19 cellular contexts compared by ENCODE assay signal in the genomic region with DNA sequence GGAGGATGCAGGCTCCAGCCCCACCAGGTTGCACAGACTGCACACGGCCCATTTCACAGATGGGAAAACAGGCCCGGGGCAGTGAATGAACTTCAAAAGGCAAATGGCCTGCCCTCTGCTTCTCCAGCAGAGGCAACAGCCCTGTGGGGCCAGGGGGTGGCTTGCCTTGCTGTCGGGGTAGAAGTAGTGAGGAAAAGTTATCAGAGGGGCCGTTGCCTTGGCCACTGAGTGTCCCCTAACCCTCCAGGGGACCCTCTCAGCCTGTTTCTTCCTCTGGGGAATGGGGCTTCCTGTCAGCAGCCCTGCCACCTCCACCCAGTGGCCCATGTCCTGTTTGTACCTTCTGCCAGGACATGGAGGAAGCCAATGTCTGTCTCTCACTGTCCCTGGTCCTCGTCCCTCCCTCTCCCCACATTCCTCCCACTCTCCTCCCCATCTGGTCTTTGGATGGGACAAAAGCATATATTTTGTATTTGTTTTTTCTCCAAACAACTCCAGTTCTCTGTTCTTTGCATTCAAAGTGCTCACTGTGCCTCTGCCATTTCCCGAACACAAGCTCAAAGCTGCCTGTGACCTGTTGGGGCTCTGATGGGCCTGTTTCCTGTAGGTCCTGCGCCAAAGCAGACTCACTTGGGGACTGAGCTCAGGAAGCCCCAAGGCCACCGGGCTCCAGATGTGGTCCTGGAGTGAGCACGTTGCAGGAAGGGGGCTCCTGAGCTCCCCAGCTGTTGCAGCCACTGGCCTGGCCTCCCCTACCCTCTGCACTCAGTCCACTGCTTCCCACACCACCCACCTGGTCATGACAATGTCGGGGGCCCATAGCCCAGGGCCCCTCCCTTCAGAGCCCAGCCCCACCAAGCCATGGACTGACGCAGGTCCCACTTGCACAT. TPM values are rescaled to one million over a fixed set of nuclear protein-coding genes. Genes with fewer than 3 reads are reported as not detected.
DNase-seq lines count a peak whose midpoint lies in the region; ATAC-seq, FAIRE-seq and TF ChIP-seq lines count a peak whose summit lies in the region.
"Had no signal": no experiment of that assay in that cellular context is flagged by ENCODE, and none has a peak within 500 bp of the region (broad histone marks: within the 10 kb centered on the region; RNA-seq: fewer than 3 reads in every experiment).

No MANE protein-coding gene starts in this region.

- H3K4me1 Mint-ChIP-seq in CD4-positive, alpha-beta memory T cell = peaks cover 7 to 18% (median 13%) of the 10 kb centered on the region in 4 donors
- H3K4me1 Mint-ChIP-seq in naive B cell = peaks cover 15 to 44% (median 32%) of the 10 kb centered on the region in 3 donors
- H3K4me1 Mint-ChIP-seq: endodermal cell had no signal

- no peak for TF ChIP-seq POLR2A in H54 (IDR thresholded peaks at IDR 0.05; ENCODE audit: low read depth, low read length)

- H3K27me3 ChIP-seq in BLaER1 = no peaks in the 10 kb centered on the region
- no peaks in the 10 kb centered on the region for H3K27me3 ChIP-seq in CD4-positive, alpha-beta memory T cell (ENCODE audit: insufficient read depth, low read length)

- no peak for ATAC-seq in activated naive CD4-positive, alpha-beta T cell treated with anti-CD3 and anti-CD28 coated beads, Interleukin-2, amount 50 U/mL, for 72 hours
- ATAC-seq in naive B cell (ENCODE audit: low read depth in 2 of 2) = no peak
- ATAC-seq: K562, mucosa of descending colon had no signal

- H3K4me3 Mint-ChIP-seq in CD4-positive, alpha-beta memory T cell = no peak overlapping the region
- H3K4me3 Mint-ChIP-seq in naive B cell = peak overlapping the region in 2 of 8 donors; percentile 15 to 24
- H3K4me3 Mint-ChIP-seq: endodermal cell had no signal

- peaks cover 59% of the 10 kb centered on the region for H3K4me1 ChIP-seq in BLaER1
- H3K4me1 ChIP-seq in CD4-positive, alpha-beta memory T cell (ENCODE audit: insufficient read depth, low read length) = peaks cover 4% of the 10 kb centered on the region
- H3K4me1 ChIP-seq: prostate gland had no signal

- no peaks in the 10 kb centered on the region for H3K9me3 Mint-ChIP-seq in CD4-positive, alpha-beta memory T cell
- H3K9me3 Mint-ChIP-seq in activated naive CD4-positive, alpha-beta T cell treated with anti-CD3 and anti-CD28 coated beads, Interleukin-2, amount 50 U/mL, for 72 hours = no peaks in the 10 kb centered on the region
- H3K9me3 Mint-ChIP-seq in naive B cell = no peaks in the 10 kb centered on the region
- H3K9me3 Mint-ChIP-seq: endodermal cell had no signal

- FAIRE-seq in H54 (lab: Jason Lieb, UNC) = no peak
- FAIRE-seq: islet of Langerhans, K562 had no signal

- CTCF ChIA-PET in CD4-positive, alpha-beta memory T cell (lab: Charles Lee; ENCODE audit: partially characterized antibody) = interaction anchor here (1.1 to 1.3 kb wide), 3 partner anchors 11 to 219 kb away, joined by 3 read pairs; no protein-coding TSS in a partner anchor

- H3K27me3 Mint-ChIP-seq in CD4-positive, alpha-beta memory T cell = no peaks in the 10 kb centered on the region
- H3K27me3 Mint-ChIP-seq in naive B cell = no peaks in the 10 kb centered on the region

- POLR2A ChIA-PET in CD4-positive, alpha-beta memory T cell (lab: Charles Lee; ENCODE audit: partially characterized antibody) = interaction anchor here (0.7 to 2.8 kb wide), 7 partner anchors 8 to 53 kb away, joined by 3 to 18 read pairs (median 3); partner anchors contain the start of genes CDC42BPG, MAP4K2 and SF1

- peaks cover 10 to 54% of the 10 kb centered on the region in 2 donors for H3K36me3 Mint-ChIP-seq in CD4-positive, alpha-beta memory T cell
- peaks cover 0 to under 1% of the 10 kb centered on the region in 2 donors for H3K36me3 Mint-ChIP-seq in activated naive CD4-positive, alpha-beta T cell treated with anti-CD3 and anti-CD28 coated beads, Interleukin-2, amount 50 U/mL, for 72 hours
- H3K36me3 Mint-ChIP-seq in naive B cell = peaks cover 0 to 9% of the 10 kb centered on the region in 2 donors

- H3K9ac ChIP-seq in BLaER1 = peak overlapping the region; percentile 62

- H4K20me1 ChIP-seq in BLaER1 = no peaks in the 10 kb centered on the region

- peak overlapping the region; percentile 85 for H3K4me2 ChIP-seq in BLaER1

- H3K36me3 ChIP-seq in BLaER1 = peaks cover 64% of the 10 kb centered on the region
- peaks cover 34% of the 10 kb centered on the region for H3K36me3 ChIP-seq in CD4-positive, alpha-beta memory T cell (ENCODE audit: insufficient read depth, low read length)

- DNase-seq in CD4-positive, alpha-beta memory T cell = no peak
- DNase-seq in activated naive CD4-positive, alpha-beta T cell treated with anti-CD3 and anti-CD28 coated beads, Interleukin-2, amount 50 U/mL, for 72 hours (ENCODE audit: low spot score in 2 of 2) = no peak
- DNase-seq in naive B cell (no peak), NCI-H524 treated with DMSO at 0.1 percent for 48 hours (lab: John Stamatoyannopoulos, UW) (no peak), H54 (ENCODE audit: insufficient read length, low spot score) (no peak), NCI-H1930 (lab: John Stamatoyannopoulos, UW) (no peak)
- DNase-seq: activated CD4-positive, alpha-beta T cell treated with anti-CD3 and anti-CD28 coated beads for 4 hours; activated gamma-delta T cell treated with Interleukin-2 at 50 U/mL for 16 hours; caudate nucleus; DMS79; endodermal cell; foreskin melanocyte; OCI-M1 had no signal

- intact Hi-C loops in CD4-positive, alpha-beta memory T cell (cut with micrococcal nuclease) = no loop called here

- no peaks in the 10 kb centered on the region for H3K9me3 ChIP-seq in BLaER1
- no peaks in the 10 kb centered on the region for H3K9me3 ChIP-seq in CD4-positive, alpha-beta memory T cell (ENCODE audit: control insufficient read depth in 1 of 2, low read length in 2 of 2)
- H3K9me3 ChIP-seq: mucosa of descending colon, prostate gland had no signal

- peak overlapping the region in 5 of 7 donors; percentile 23 to 78 (median 68) for H3K27ac Mint-ChIP-seq in CD4-positive, alpha-beta memory T cell
- peak overlapping the region; percentile 73 to 76 for H3K27ac Mint-ChIP-seq in activated naive CD4-positive, alpha-beta T cell treated with anti-CD3 and anti-CD28 coated beads, Interleukin-2, amount 50 U/mL, for 72 hours
- peak overlapping the region in 5 of 6 donors; percentile 32 to 86 (median 72) for H3K27ac Mint-ChIP-seq in naive B cell
- H3K27ac Mint-ChIP-seq: endodermal cell had no signal

- H3K27ac ChIP-seq in BLaER1 = peak overlapping the region; percentile 77
- H3K27ac ChIP-seq in CD4-positive, alpha-beta memory T cell (ENCODE audit: low read depth, low read length) = no peak overlapping the region
- H3K27ac ChIP-seq: prostate gland had no signal

- peak overlapping the region; percentile 3; the same call in 1 of the 2 replicates for H3K4me3 ChIP-seq in BLaER1
- H3K4me3 ChIP-seq in CD4-positive, alpha-beta memory T cell (ENCODE audit: low read length in 2 of 2) = no peak overlapping the region
- H3K4me3 ChIP-seq: K562, mucosa of descending colon, prostate gland had no signal

RNA-seq across cellular contexts. Expression of gene MAP4K2, which starts 9.5 kb away (rescaled TPM):
- 100 to 1,000 TPM; 122 to 128 TPM for total RNA-seq in CD4-positive, alpha-beta memory T cell
- 10 to 100 TPM; 32.3 to 57.2 TPM for polyA plus RNA-seq in CD4-positive, alpha-beta memory T cell
- 10 to 100 TPM; 67.7 to 83.2 TPM for total RNA-seq in activated naive CD4-positive, alpha-beta T cell treated with anti-CD3 and anti-CD28 coated beads, Interleukin-2, amount 50 U/mL, for 72 hours
- polyA plus RNA-seq in naive B cell (ENCODE audit: low read depth in 6 of 6) = 10 to 100 TPM; 29.8 to 65.0 (median 39.7) TPM

RNA-seq across cellular contexts. Expression of gene SF1, which starts 15.2 kb away (rescaled TPM):
- 100 to 1,000 TPM; 805 to 832 TPM for total RNA-seq in CD4-positive, alpha-beta memory T cell
- polyA plus RNA-seq in CD4-positive, alpha-beta memory T cell = 100 to 1,000 TPM in 1 of 2 donors, 10 to 100 TPM in 1; 48.3 to 158 TPM
- total RNA-seq in activated naive CD4-positive, alpha-beta T cell treated with anti-CD3 and anti-CD28 coated beads, Interleukin-2, amount 50 U/mL, for 72 hours = 100 to 1,000 TPM; 323 to 406 TPM
- polyA plus RNA-seq in naive B cell (ENCODE audit: low read depth in 6 of 6) = 100 to 1,000 TPM in 4 of 6 donors, 10 to 100 TPM in 2; 68.6 to 242 (median 132) TPM

RNA-seq across cellular contexts. Expression of gene MEN1, which starts 16.8 kb away (rescaled TPM):
- 10 to 100 TPM; 41.3 to 42.7 TPM for total RNA-seq in CD4-positive, alpha-beta memory T cell
- 10 to 100 TPM; 22.4 to 42.1 TPM for polyA plus RNA-seq in CD4-positive, alpha-beta memory T cell
- total RNA-seq in activated naive CD4-positive, alpha-beta T cell treated with anti-CD3 and anti-CD28 coated beads, Interleukin-2, amount 50 U/mL, for 72 hours = 10 to 100 TPM in 1 of 2 donors, 1 to 10 TPM in 1; 9.7 to 35.1 TPM
- polyA plus RNA-seq in naive B cell (ENCODE audit: low read depth in 6 of 6) = 10 to 100 TPM; 12.3 to 49.5 (median 27.4) TPM

RNA-seq across cellular contexts. Expression of gene PYGM, which starts 33.7 kb away (rescaled TPM):
- total RNA-seq in CD4-positive, alpha-beta memory T cell = 10 to 100 TPM; 10.7 to 11.3 TPM
- under 1 TPM in 1 of 2 donors, not detected in 1; 0.38 TPM for polyA plus RNA-seq in CD4-positive, alpha-beta memory T cell
- total RNA-seq in activated naive CD4-positive, alpha-beta T cell treated with anti-CD3 and anti-CD28 coated beads, Interleukin-2, amount 50 U/mL, for 72 hours = 1 to 10 TPM in 1 of 2 donors, under 1 TPM in 1; 0.87 to 2.3 TPM
- polyA plus RNA-seq in naive B cell (ENCODE audit: low read depth in 6 of 6) = 1 to 10 TPM in 5 of 6 donors, not detected in 1; 2.1 to 4.9 (median 2.2) TPM

RNA-seq across cellular contexts. Expression of gene RASGRP2, which starts 49.6 kb away (rescaled TPM):
- 100 to 1,000 TPM; 440 to 463 TPM for total RNA-seq in CD4-positive, alpha-beta memory T cell
- polyA plus RNA-seq in CD4-positive, alpha-beta memory T cell = 100 to 1,000 TPM; 177 to 208 TPM
- total RNA-seq in activated naive CD4-positive, alpha-beta T cell treated with anti-CD3 and anti-CD28 coated beads, Interleukin-2, amount 50 U/mL, for 72 hours = 10 to 100 TPM; 12.5 to 12.6 TPM
- 100 to 1,000 TPM; 274 to 429 (median 285) TPM for polyA plus RNA-seq in naive B cell (ENCODE audit: low read depth in 6 of 6)
- total RNA-seq: NCI-H460 had no signal
